9 cellular contexts compared by ENCODE assay signal in the genomic region with DNA sequence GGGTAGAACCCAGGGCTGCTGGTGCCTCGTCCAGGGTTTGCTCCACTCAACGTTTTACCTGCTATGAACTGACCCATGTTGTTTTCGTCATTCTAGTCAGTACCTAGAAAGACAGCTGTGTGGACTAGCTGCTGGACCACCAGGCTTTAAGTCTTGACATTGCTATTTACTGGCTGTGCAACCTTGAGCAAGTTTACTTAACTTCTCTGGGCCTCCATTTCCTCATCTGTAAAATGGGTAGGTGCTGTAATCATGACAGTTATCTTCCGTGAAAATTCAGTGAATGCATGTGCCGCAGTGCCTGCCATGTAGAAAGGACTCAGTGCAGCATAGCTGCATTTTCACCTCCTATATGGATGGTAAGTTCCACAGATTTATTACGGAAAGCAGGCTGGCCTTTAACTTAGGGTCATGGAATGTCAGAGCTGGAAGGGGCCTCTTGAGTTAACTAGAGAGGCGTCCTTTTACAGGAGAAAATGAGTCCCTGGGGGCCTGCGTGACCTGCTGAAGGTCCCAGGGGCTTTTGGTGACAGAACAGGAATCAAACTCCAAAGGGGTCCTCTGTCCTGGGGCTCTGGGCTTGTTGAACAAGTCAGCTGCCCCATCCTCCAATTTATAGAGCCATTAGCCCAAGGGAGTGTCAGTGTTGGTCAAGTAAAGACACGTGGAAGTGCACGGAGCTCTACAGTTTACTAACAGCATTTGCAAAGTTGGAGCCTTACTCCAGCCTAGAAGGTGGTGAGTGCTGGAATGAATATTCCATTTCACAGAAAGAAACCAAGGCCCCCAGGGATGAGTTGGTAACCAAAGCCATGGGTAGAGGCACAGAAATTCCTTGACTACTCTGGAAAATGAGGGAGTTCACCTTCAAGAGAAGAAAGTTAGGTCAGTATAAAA. TPM values are rescaled to one million over a fixed set of nuclear protein-coding genes. Genes with fewer than 3 reads are reported as not detected.
DNase-seq lines count a peak whose midpoint lies in the region; ATAC-seq and TF ChIP-seq lines count a peak whose summit lies in the region.
"Had no signal": no experiment of that assay in that cellular context is flagged by ENCODE, and none has a peak within 500 bp of the region (broad histone marks: within the 10 kb centered on the region; RNA-seq: fewer than 3 reads in every experiment).

No MANE protein-coding gene starts in this region.

- H3K4me3 Mint-ChIP-seq in T-helper 17 cell = no peak overlapping the region

- peaks cover 16% of the 10 kb centered on the region for H3K4me1 Mint-ChIP-seq in T-helper 17 cell

- H3K27me3 ChIP-seq in right atrium auricular region (no peaks in the 10 kb centered on the region), sigmoid colon (no peaks in the 10 kb centered on the region)

- H3K36me3 ChIP-seq in right atrium auricular region (no peaks in the 10 kb centered on the region), sigmoid colon (no peaks in the 10 kb centered on the region)

- no peaks in the 10 kb centered on the region for H3K27me3 Mint-ChIP-seq in T-helper 17 cell

- TF ChIP-seq EP300 in sigmoid colon (IDR thresholded peaks at IDR 0.05) = no peak

- ATAC-seq in T-helper 17 cell (no peak), HG03521 (IDR thresholded peaks at IDR 0.05; ENCODE audit: unreplicated experiment) (no peak), GM21529 (IDR thresholded peaks at IDR 0.05; ENCODE audit: unreplicated experiment) (no peak)

- H3K27ac ChIP-seq in right atrium auricular region (peak overlapping the region; percentile 95 to 100), sigmoid colon (peak overlapping the region; percentile 92 to 100 (median 97))

- no peak for TF ChIP-seq POLR2A in sigmoid colon (IDR thresholded peaks at IDR 0.05)

- intact Hi-C loops in sigmoid colon (cut with DNase I) = no loop called here

- H3K27ac Mint-ChIP-seq in T-helper 17 cell = peak overlapping the region; percentile 2

- H3K9me3 ChIP-seq in T-helper 17 cell (ENCODE audit: control insufficient read depth, low read length, poor library complexity, severe bottlenecking) (no peaks in the 10 kb centered on the region), right atrium auricular region (no peaks in the 10 kb centered on the region), sigmoid colon (no peaks in the 10 kb centered on the region)

- 81 to 82% methylated on average over 10 of the region's 10 CpGs for WGBS in sigmoid colon, 2 donors

- no peaks in the 10 kb centered on the region for H3K36me3 Mint-ChIP-seq in T-helper 17 cell (ENCODE audit: low read depth)
- H3K36me3 Mint-ChIP-seq: naive thymus-derived CD4-positive, alpha-beta T cell had no signal

- no peak for TF ChIP-seq CTCF in right atrium auricular region (IDR thresholded peaks at IDR 0.05)
- no peak for TF ChIP-seq CTCF in sigmoid colon (IDR thresholded peaks at IDR 0.05)

- H3K4me1 ChIP-seq in right atrium auricular region = peaks cover 0 to 75% of the 10 kb centered on the region in 2 donors
- H3K4me1 ChIP-seq in sigmoid colon = peaks cover 0 to 91% (median 86%) of the 10 kb centered on the region in 4 donors

- peak; percentile 64 for DNase-seq in ELF-1 (ENCODE audit: low read depth, low spot score)
- no peak for DNase-seq in T-helper 17 cell
- DNase-seq in right atrium auricular region (ENCODE audit: low spot score) = no peak
- peak; percentile 64 for DNase-seq in sigmoid colon
- no peak for DNase-seq in putamen (ENCODE audit: low spot score)
- DNase-seq in NCI-H1694 (lab: John Stamatoyannopoulos, UW) = no peak

- H3K4me3 ChIP-seq in right atrium auricular region = no peak overlapping the region
- H3K4me3 ChIP-seq in sigmoid colon = no peak overlapping the region

RNA-seq across cellular contexts. Expression of a gene that starts 12.0 kb away (rescaled TPM):
- total RNA-seq in T-helper 17 cell = over 10,000 TPM; 25,853 to 29,025 TPM
- total RNA-seq in right atrium auricular region = 1,000 to 10,000 TPM; 2,120 to 2,577 TPM
- over 10,000 TPM; 10,511 to 32,672 (median 12,130) TPM for total RNA-seq in sigmoid colon
- polyA plus RNA-seq in sigmoid colon = 1,000 to 10,000 TPM in 1 of 3 donors, 100 to 1,000 TPM in 1, 1 to 10 TPM in 1; 6.6 to 1,968 (median 374) TPM

RNA-seq across cellular contexts. Expression of a gene that starts 38.1 kb away (rescaled TPM):
- total RNA-seq in T-helper 17 cell = 10 to 100 TPM; 56.6 to 61.7 TPM
- total RNA-seq in right atrium auricular region = 10 to 100 TPM; 71.8 to 89.7 TPM
- 100 to 1,000 TPM in 1 of 4 donors, 10 to 100 TPM in 3; 67.1 to 100 (median 77.7) TPM for total RNA-seq in sigmoid colon
- 10 to 100 TPM; 57.3 to 66.1 (median 61.7) TPM for polyA plus RNA-seq in sigmoid colon

Comparison
In these comparisons a context has a peak if more than half of its experiments do, and no peak if none do; other contexts are left out.
1. DNase-seq: peak in ELF-1 (single experiment) and sigmoid colon (single experiment); none in T-helper 17 cell (0 of 3), right atrium auricular region (single experiment), putamen (single experiment) and NCI-H1694 (single experiment).
2. RNA of a gene that starts 12.0 kb away (total RNA-seq): 25,853 to 29,025 TPM in T-helper 17 cell and 10,511 to 32,672 TPM in sigmoid colon; 2,120 to 2,577 TPM in right atrium auricular region; every median in the first group is over 4 times any median in the second.